8 cellular contexts compared by ENCODE assay signal in genomic region chr1:202860744-202861419, GRCh38. TPM values are rescaled to one million over a fixed set of nuclear protein-coding genes. Genes with fewer than 3 reads are reported as not detected.
DNase-seq lines count a peak whose midpoint lies in the region; ATAC-seq and TF ChIP-seq lines count a peak whose summit lies in the region.

No MANE protein-coding gene starts in this region.

- peaks cover 59% of the 10 kb centered on the region for H3K4me1 Mint-ChIP-seq in CD14-positive monocyte
- H3K4me1 Mint-ChIP-seq in activated CD4-positive, alpha-beta memory T cell treated with anti-CD3 and anti-CD28 coated beads for 36 hours (ENCODE audit: low read depth), result peaks cover 8% of the 10 kb centered on the region

- H3K36me3 Mint-ChIP-seq in CD14-positive monocyte, result peaks cover 0 to 3% of the 10 kb centered on the region in 2 donors
- H3K36me3 Mint-ChIP-seq in activated CD4-positive, alpha-beta memory T cell treated with anti-CD3 and anti-CD28 coated beads for 36 hours, result no peaks in the 10 kb centered on the region

- peaks cover 0 to 2% (median 0%) of the 10 kb centered on the region in 7 donors for H3K9me3 Mint-ChIP-seq in CD14-positive monocyte
- H3K9me3 Mint-ChIP-seq in activated CD4-positive, alpha-beta memory T cell treated with anti-CD3 and anti-CD28 coated beads for 36 hours, result no peaks in the 10 kb centered on the region

- no peaks in the 10 kb centered on the region for H3K9me3 ChIP-seq in suprapubic skin
- H3K9me3 ChIP-seq in Karpas-422 (ENCODE audit: low read length), result no peaks in the 10 kb centered on the region

- H4K20me1 ChIP-seq in Karpas-422 (ENCODE audit: insufficient read depth, low read depth, low read length), result no peaks in the 10 kb centered on the region

- DNase-seq in CD14-positive monocyte (ENCODE audit: low spot score), result no peak
- DNase-seq in NCI-H1417 treated with DMSO at 0.1 percent for 48 hours (lab: John Stamatoyannopoulos, UW), result peak; percentile 36
- peak; percentile 51 for DNase-seq in activated CD4-positive, alpha-beta memory T cell treated with anti-CD3 and anti-CD28 coated beads for 36 hours
- DNase-seq in erythroblast (lab: John Stamatoyannopoulos, UW), result peak; percentile 36 to 43
- peak; percentile 15 for DNase-seq in myocyte (ENCODE audit: low read depth)
- DNase-seq in suprapubic skin (ENCODE audit: low spot score in 2 of 2), result no peak
- DNase-seq in Karpas-422, result no peak

- H3K4me3 ChIP-seq in suprapubic skin (peak overlapping the region; percentile 65), Karpas-422 (ENCODE audit: low read length) (no peak overlapping the region)

- CTCF ChIA-PET in activated CD4-positive, alpha-beta memory T cell treated with anti-CD3 and anti-CD28 coated beads for 36 hours (lab: Charles Lee), result interaction anchor here (1.1 to 1.3 kb wide), 2 partner anchors 8 to 9 kb away, joined by 3 read pairs; no protein-coding TSS in a partner anchor

- 4% methylated on average over 29 of the region's 50 CpGs for WGBS in suprapubic skin

- no peak for TF ChIP-seq EP300 in suprapubic skin (IDR thresholded peaks at IDR 0.05)

- H3K4me3 Mint-ChIP-seq in CD14-positive monocyte, result peak overlapping the region; percentile 90 to 95
- peak overlapping the region; percentile 63 for H3K4me3 Mint-ChIP-seq in activated CD4-positive, alpha-beta memory T cell treated with anti-CD3 and anti-CD28 coated beads for 36 hours

- TF ChIP-seq CTCF in CD14-positive monocyte (IDR thresholded peaks at IDR 0.05) (no peak), suprapubic skin (IDR thresholded peaks at IDR 0.05) (no peak)

- TF ChIP-seq POLR2A in erythroblast (IDR thresholded peaks at IDR 0.05; ENCODE audit: low read length) (no peak), suprapubic skin (IDR thresholded peaks at IDR 0.05) (no peak)

- ATAC-seq in GM21390 (IDR thresholded peaks at IDR 0.05; ENCODE audit: unreplicated experiment), result peak; percentile 27

- H3K4me1 ChIP-seq in suprapubic skin, result peaks cover 21% of the 10 kb centered on the region
- H3K4me1 ChIP-seq in Karpas-422 (ENCODE audit: low read length), result no peaks in the 10 kb centered on the region

- no peak overlapping the region for H3K9ac ChIP-seq in Karpas-422 (ENCODE audit: low read length)

- no peak overlapping the region for H2AFZ ChIP-seq in Karpas-422 (ENCODE audit: low read length)

- no peak overlapping the region for H3K4me2 ChIP-seq in Karpas-422 (ENCODE audit: low read depth, low read length, poor library complexity, severe bottlenecking)

- H3K27me3 ChIP-seq in suprapubic skin (no peaks in the 10 kb centered on the region), Karpas-422 (ENCODE audit: low read length) (no peaks in the 10 kb centered on the region)

- peaks cover 12 to 19% (median 16%) of the 10 kb centered on the region in 3 donors for H3K27me3 Mint-ChIP-seq in CD14-positive monocyte (ENCODE audit: low read depth in 3 of 3)
- peaks cover 48% of the 10 kb centered on the region for H3K27me3 Mint-ChIP-seq in activated CD4-positive, alpha-beta memory T cell treated with anti-CD3 and anti-CD28 coated beads for 36 hours

- no peaks in the 10 kb centered on the region for H3K9me2 ChIP-seq in Karpas-422 (replicated peaks; ENCODE audit: insufficient read depth, low read length)

- peak overlapping the region in 3 of 7 donors; percentile 18 to 75 (median 33) for H3K27ac Mint-ChIP-seq in CD14-positive monocyte
- H3K27ac Mint-ChIP-seq in activated CD4-positive, alpha-beta memory T cell treated with anti-CD3 and anti-CD28 coated beads for 36 hours, result no peak overlapping the region

- H3K79me2 ChIP-seq in Karpas-422 (ENCODE audit: low read length), result no peaks in the 10 kb centered on the region

- intact Hi-C loops in CD14-positive monocyte (cut with micrococcal nuclease), result loop anchor here in 1 of 2 donors (10.0 kb wide), 2 partner anchors 46 to 106 kb away; partner anchors contain the start of gene PCAT6
- intact Hi-C loops in activated CD4-positive, alpha-beta memory T cell treated with anti-CD3 and anti-CD28 coated beads for 36 hours (cut with micrococcal nuclease), result no loop called here

- H3K27ac ChIP-seq in suprapubic skin (no peak overlapping the region), Karpas-422 (ENCODE audit: low read length) (no peak overlapping the region)

- H3K36me3 ChIP-seq in suprapubic skin (no peaks in the 10 kb centered on the region), Karpas-422 (ENCODE audit: insufficient read depth, low read length) (no peaks in the 10 kb centered on the region)

- POLR2A ChIA-PET in activated CD4-positive, alpha-beta memory T cell treated with anti-CD3 and anti-CD28 coated beads for 36 hours (lab: Charles Lee), result no interaction called here

RNA-seq across cellular contexts. Expression of gene RABIF, which starts 28.1 kb away (rescaled TPM):
- polyA plus RNA-seq in CD14-positive monocyte, result 10 to 100 TPM; 22.8 to 24.6 TPM
- total RNA-seq in activated CD4-positive, alpha-beta memory T cell treated with anti-CD3 and anti-CD28 coated beads for 36 hours, result 10 to 100 TPM in 1 of 2 experiments, 1 to 10 TPM in 1; 9.6 to 10.1 TPM
- 5.6 and 7.5 TPM in 2 replicates for total RNA-seq in myocyte
- polyA plus RNA-seq in myocyte (2012), result 11.1 TPM
- total RNA-seq in suprapubic skin, result 10 to 100 TPM in 3 of 4 donors, 1 to 10 TPM in 1; 5.1 to 11.2 (median 10.6) TPM
- total RNA-seq in Karpas-422 (2014; rRNA removed; shearing (Covaris generic); ENCODE audit: low replicate concordance), result 7.5 and 7.8 TPM in 2 replicates

RNA-seq across cellular contexts. Expression of gene PCAT6, which starts 50.1 kb away (rescaled TPM):
- polyA plus RNA-seq in CD14-positive monocyte, result not detected
- total RNA-seq in activated CD4-positive, alpha-beta memory T cell treated with anti-CD3 and anti-CD28 coated beads for 36 hours, result under 1 TPM; 0.76 to 0.77 TPM
- total RNA-seq in myocyte, result 0.78 and 0.99 TPM in 2 replicates
- polyA plus RNA-seq in myocyte (2012), result 22.5 TPM
- total RNA-seq in suprapubic skin, result 1 to 10 TPM in 3 of 4 donors, not detected in 1; 1.4 to 7.0 (median 3.7) TPM
- total RNA-seq in Karpas-422 (2014; rRNA removed; shearing (Covaris generic); ENCODE audit: low replicate concordance), result not detected in 2 replicates

RNA-seq across cellular contexts. Expression of gene KDM5B, which starts 52.7 kb away (rescaled TPM):
- polyA plus RNA-seq in CD14-positive monocyte, result 10 to 100 TPM in 1 of 2 donors, 1 to 10 TPM in 1; 3.4 to 10.6 TPM
- total RNA-seq in activated CD4-positive, alpha-beta memory T cell treated with anti-CD3 and anti-CD28 coated beads for 36 hours, result 10 to 100 TPM; 38.4 to 39.4 TPM
- 47.3 and 53.0 TPM in 2 replicates for total RNA-seq in myocyte
- 36.7 TPM for polyA plus RNA-seq in myocyte (2012)
- total RNA-seq in suprapubic skin, result 100 to 1,000 TPM in 1 of 4 donors, 10 to 100 TPM in 3; 76.1 to 165 (median 89.4) TPM
- not detected in 2 replicates for total RNA-seq in Karpas-422 (2014; rRNA removed; shearing (Covaris generic); ENCODE audit: low replicate concordance)

Comparison
In these comparisons a context has a peak if more than half of its experiments do, and no peak if none do; other contexts are left out.
1. DNase-seq: peak in NCI-H1417 treated with DMSO at 0.1 percent for 48 hours (single experiment), activated CD4-positive, alpha-beta memory T cell treated with anti-CD3 and anti-CD28 coated beads for 36 hours (single experiment), erythroblast (2 of 2) and myocyte (single experiment); none in CD14-positive monocyte (single experiment), suprapubic skin (0 of 2) and Karpas-422 (single experiment).
2. RNA of gene KDM5B, which starts 52.7 kb away (total RNA-seq): 76.1 to 165 TPM in suprapubic skin, 47.3 to 53.0 TPM in myocyte and 38.4 to 39.4 TPM in activated CD4-positive, alpha-beta memory T cell treated with anti-CD3 and anti-CD28 coated beads for 36 hours; not detected in Karpas-422; every median in the first group is over 10 times any median in the second.